In the genomic region with DNA sequence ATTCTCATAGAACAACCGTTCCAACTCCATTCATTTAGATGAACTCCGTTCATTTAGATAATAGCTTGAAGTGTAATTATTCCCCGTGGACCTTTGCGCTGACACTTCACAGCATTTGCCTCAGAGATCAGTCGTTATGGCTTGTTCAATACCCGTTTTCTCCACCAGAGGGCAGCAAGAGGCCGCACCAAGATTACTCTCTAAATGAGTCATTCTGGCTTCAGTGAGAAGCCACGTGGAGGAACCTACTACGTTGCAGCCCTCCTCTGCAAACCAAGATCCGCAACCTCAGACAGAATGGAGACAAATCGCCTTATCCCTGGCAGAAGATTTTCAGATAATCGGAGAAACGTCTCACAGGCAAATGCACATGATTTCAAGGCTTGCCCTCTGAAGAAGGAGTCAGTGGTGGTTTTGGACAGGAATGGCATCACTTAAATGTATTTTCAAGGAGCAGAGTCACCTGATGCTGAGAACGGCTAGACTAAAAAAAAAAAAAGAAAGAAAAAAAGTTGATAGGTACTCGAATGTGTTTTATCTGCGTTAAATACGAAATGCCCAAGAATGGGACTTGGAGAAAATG, we compare ENCODE assay signal across 8 cellular contexts.
DNase-seq lines count a peak whose midpoint lies in the region; ATAC-seq and TF ChIP-seq lines count a peak whose summit lies in the region.

No MANE protein-coding gene starts in this region.

- TF ChIP-seq EP300 in gastroesophageal sphincter (IDR thresholded peaks at IDR 0.05) (no peak), ovary (IDR thresholded peaks at IDR 0.05) (no peak)

- no peaks in the 10 kb centered on the region for H4K20me1 ChIP-seq in Loucy (ENCODE audit: insufficient read depth, low read length, poor library complexity, severe bottlenecking)

- peak overlapping the region; percentile 70 to 78 (median 74) for H3K27ac ChIP-seq in gastroesophageal sphincter
- H3K27ac ChIP-seq in ovary = peak overlapping the region in 1 of 2 donors; percentile 31
- H3K27ac ChIP-seq in thoracic aorta = no peak overlapping the region

- TF ChIP-seq CTCF in Loucy (conservative IDR thresholded peaks at IDR 0.05; ENCODE audit: low read length) = peak; percentile 93
- TF ChIP-seq CTCF in gastroesophageal sphincter (IDR thresholded peaks at IDR 0.05) = peak; percentile 95 to 99 (median 98)
- peak; percentile 55 to 99 (median 96) for TF ChIP-seq CTCF in ovary (IDR thresholded peaks at IDR 0.05)
- TF ChIP-seq CTCF in thoracic aorta (IDR thresholded peaks at IDR 0.05) = peak; percentile 96

- TF ChIP-seq POLR2A in gastroesophageal sphincter (IDR thresholded peaks at IDR 0.05) (no peak), ovary (IDR thresholded peaks at IDR 0.05) (no peak)

- H3K9me3 ChIP-seq in Loucy (ENCODE audit: insufficient read depth, low read depth, low read length) (no peaks in the 10 kb centered on the region), gastroesophageal sphincter (no peaks in the 10 kb centered on the region), ovary (no peaks in the 10 kb centered on the region), thoracic aorta (no peaks in the 10 kb centered on the region)

- H3K79me2 ChIP-seq in Loucy (ENCODE audit: insufficient read depth, low read length) = no peaks in the 10 kb centered on the region

- 1 to 8% methylated on average over 13 to 17 of the region's 17 CpGs for WGBS in gastroesophageal sphincter (ENCODE audit: low coverage in 1 of 2), 2 donors
- 2 to 5% (median 4%) methylated on average over 17 of the region's 17 CpGs for WGBS in ovary, 3 donors

- no peaks in the 10 kb centered on the region for H3K36me3 ChIP-seq in H7 (replicated peaks; ENCODE audit: control insufficient read depth, insufficient read depth, low read length)
- H3K36me3 ChIP-seq in Loucy (ENCODE audit: insufficient read depth, low read length) = no peaks in the 10 kb centered on the region
- no peaks in the 10 kb centered on the region for H3K36me3 ChIP-seq in gastroesophageal sphincter
- no peaks in the 10 kb centered on the region for H3K36me3 ChIP-seq in ovary
- no peaks in the 10 kb centered on the region for H3K36me3 ChIP-seq in thoracic aorta

- no peak overlapping the region; the same call in 1 of the 2 replicates for H2AFZ ChIP-seq in Loucy (ENCODE audit: low read length)

- H3K27me3 ChIP-seq in H7 (ENCODE audit: control insufficient read depth, insufficient read depth, low read length) (no peaks in the 10 kb centered on the region; the same call in 1 of the 2 replicates), Loucy (ENCODE audit: insufficient read depth, low read length, poor library complexity, severe bottlenecking) (no peaks in the 10 kb centered on the region), gastroesophageal sphincter (no peaks in the 10 kb centered on the region), ovary (no peaks in the 10 kb centered on the region), thoracic aorta (replicated peaks; ENCODE audit: insufficient read depth) (no peaks in the 10 kb centered on the region)

- H3F3A ChIP-seq in Loucy (ENCODE audit: low read depth) = no peaks in the 10 kb centered on the region

- H3K9me2 ChIP-seq in Loucy (replicated peaks; ENCODE audit: low read depth, low read length) = no peaks in the 10 kb centered on the region

- no peak overlapping the region for H3K4me2 ChIP-seq in Loucy (ENCODE audit: low read depth, low read length, poor library complexity, severe bottlenecking)

- H3K4me3 ChIP-seq in H7 (ENCODE audit: insufficient read depth, low read depth, low read length) = no peak overlapping the region
- H3K4me3 ChIP-seq in Loucy (ENCODE audit: low read length, poor library complexity, severe bottlenecking) = no peak overlapping the region
- peak overlapping the region; percentile 20 to 27 for H3K4me3 ChIP-seq in gastroesophageal sphincter
- peak overlapping the region; percentile 11 for H3K4me3 ChIP-seq in ovary
- H3K4me3 ChIP-seq in thoracic aorta = peak overlapping the region; percentile 60

- ATAC-seq in gastroesophageal sphincter (peak; percentile 91), thoracic aorta (ENCODE audit: insufficient number of reproducible peaks, low FRiP score, low read depth) (peak; percentile 99)

- no peak overlapping the region for H3K9ac ChIP-seq in Loucy (ENCODE audit: low read depth, low read length, poor library complexity, severe bottlenecking)

- DNase-seq in ELF-1 (ENCODE audit: low read depth, low spot score) = peak; percentile 86
- DNase-seq in H7 = peak; percentile 83
- DNase-seq in SHP77 (lab: John Stamatoyannopoulos, UW) = peak; percentile 51 to 74
- DNase-seq in activated T-helper 9 cell treated with anti-CD3 and anti-CD28 coated beads, Interleukin-2, amount 50 U/mL, for 16 hours (ENCODE audit: low read depth) = peak; percentile 74
- peak; percentile 78 to 92 (median 86) for DNase-seq in ovary
- peak; percentile 61 for DNase-seq in thoracic aorta (ENCODE audit: low spot score)

- intact Hi-C loops in ovary (cut with DNase I) = loop anchor here (5.0 to 10.0 kb wide), 4 partner anchors 83 to 236 kb away; partner anchors contain the start of gene BOC (in 1 of the 4)

- H3K4me1 ChIP-seq in Loucy (ENCODE audit: insufficient read depth, low read length, poor library complexity, severe bottlenecking) (no peaks in the 10 kb centered on the region), gastroesophageal sphincter (peaks cover 5 to 24% (median 9%) of the 10 kb centered on the region in 3 donors), ovary (ENCODE audit: insufficient read depth) (peaks cover 4% of the 10 kb centered on the region), thoracic aorta (ENCODE audit: control insufficient read depth in 1 of 2, low read depth in 2 of 2) (peaks cover 3 to 11% of the 10 kb centered on the region in 2 donors)

Comparison
In these comparisons a context has a peak if more than half of its experiments do, and no peak if none do; other contexts are left out.
1. H3K4me3 ChIP-seq: peak in gastroesophageal sphincter (2 of 2), ovary (single experiment) and thoracic aorta (single experiment); none in H7 (single experiment) and Loucy (single experiment).
2. H3K27ac ChIP-seq: peak in gastroesophageal sphincter (4 of 4); none in thoracic aorta (0 of 2).
3. Peak in every context shown above with its lines, with median percentiles within 50 percentile points of each other: DNase-seq and CTCF ChIP-seq.